1 cellular context compared by ENCODE assay signal in the genomic region with DNA sequence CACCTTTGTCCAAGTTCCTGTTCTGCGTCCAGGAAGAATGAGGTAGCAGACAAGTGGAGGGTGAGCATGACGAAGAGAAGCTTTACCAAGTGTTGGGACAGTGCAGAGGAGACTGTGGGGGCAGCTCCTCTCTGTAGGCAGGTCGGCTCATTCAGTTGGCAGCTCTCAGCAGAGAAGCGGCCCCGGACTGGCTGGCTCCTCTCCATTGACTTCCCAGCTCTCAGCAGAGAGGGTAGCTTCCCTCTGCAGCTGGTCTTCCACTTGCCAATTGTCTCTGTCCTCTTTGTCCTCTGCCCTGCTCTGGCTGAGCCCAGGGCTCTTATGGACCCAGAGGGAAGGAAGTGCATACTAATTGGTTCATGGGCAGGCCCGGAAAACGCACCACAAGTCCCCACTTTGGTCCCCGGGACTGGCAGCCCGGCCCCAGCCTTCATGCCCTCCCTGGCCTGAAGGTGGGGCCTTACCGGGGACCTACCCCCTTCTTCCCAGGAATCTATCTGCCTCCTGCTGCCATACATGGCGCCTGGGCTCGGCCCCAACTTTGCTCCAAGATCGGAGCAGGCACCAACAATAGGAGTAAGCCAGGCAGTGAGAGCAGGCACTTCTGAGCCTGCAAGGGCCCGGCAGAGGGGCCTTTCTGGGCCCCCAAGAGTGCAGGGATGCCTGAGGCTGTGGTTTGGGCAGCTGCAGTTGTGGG.
TF ChIP-seq lines count a peak whose summit lies in the region.

No MANE protein-coding gene starts in this region.

TF ChIP-seq in HepG2, 621 proteins besides CTCF, POLR2A, EP300 and RAD21:
- TF ChIP-seq, protein P1, sequence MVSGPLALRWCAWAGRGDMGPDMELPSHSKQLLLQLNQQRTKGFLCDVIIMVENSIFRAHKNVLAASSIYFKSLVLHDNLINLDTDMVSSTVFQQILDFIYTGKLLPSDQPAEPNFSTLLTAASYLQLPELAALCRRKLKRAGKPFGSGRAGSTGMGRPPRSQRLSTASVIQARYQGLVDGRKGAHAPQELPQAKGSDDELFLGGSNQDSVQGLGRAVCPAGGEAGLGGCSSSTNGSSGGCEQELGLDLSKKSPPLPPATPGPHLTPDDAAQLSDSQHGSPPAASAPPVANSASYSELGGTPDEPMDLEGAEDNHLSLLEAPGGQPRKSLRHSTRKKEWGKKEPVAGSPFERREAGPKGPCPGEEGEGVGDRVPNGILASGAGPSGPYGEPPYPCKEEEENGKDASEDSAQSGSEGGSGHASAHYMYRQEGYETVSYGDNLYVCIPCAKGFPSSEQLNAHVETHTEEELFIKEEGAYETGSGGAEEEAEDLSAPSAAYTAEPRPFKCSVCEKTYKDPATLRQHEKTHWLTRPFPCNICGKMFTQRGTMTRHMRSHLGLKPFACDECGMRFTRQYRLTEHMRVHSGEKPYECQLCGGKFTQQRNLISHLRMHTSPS (CRISPR knock-in tag; IDR thresholded peaks at IDR 0.05; ENCODE audit: low read depth): no peak
- TF ChIP-seq ZNF530 (CRISPR knock-in tag; IDR thresholded peaks at IDR 0.05; ENCODE audit: low read depth) (no peak), SMYD3 (CRISPR knock-in tag; IDR thresholded peaks at IDR 0.05) (no peak), ZNF430 (CRISPR knock-in tag; IDR thresholded peaks at IDR 0.05) (no peak), JARID2 (CRISPR knock-in tag; IDR thresholded peaks at IDR 0.05; ENCODE audit: insufficient replicate concordance) (no peak)
- TF ChIP-seq, protein P2, sequence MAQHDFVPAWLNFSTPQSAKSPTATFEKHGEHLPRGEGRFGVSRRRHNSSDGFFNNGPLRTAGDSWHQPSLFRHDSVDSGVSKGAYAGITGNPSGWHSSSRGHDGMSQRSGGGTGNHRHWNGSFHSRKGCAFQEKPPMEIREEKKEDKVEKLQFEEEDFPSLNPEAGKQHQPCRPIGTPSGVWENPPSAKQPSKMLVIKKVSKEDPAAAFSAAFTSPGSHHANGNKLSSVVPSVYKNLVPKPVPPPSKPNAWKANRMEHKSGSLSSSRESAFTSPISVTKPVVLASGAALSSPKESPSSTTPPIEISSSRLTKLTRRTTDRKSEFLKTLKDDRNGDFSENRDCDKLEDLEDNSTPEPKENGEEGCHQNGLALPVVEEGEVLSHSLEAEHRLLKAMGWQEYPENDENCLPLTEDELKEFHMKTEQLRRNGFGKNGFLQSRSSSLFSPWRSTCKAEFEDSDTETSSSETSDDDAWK (CRISPR knock-in tag; IDR thresholded peaks at IDR 0.05): no peak
- TF ChIP-seq, protein P3, sequence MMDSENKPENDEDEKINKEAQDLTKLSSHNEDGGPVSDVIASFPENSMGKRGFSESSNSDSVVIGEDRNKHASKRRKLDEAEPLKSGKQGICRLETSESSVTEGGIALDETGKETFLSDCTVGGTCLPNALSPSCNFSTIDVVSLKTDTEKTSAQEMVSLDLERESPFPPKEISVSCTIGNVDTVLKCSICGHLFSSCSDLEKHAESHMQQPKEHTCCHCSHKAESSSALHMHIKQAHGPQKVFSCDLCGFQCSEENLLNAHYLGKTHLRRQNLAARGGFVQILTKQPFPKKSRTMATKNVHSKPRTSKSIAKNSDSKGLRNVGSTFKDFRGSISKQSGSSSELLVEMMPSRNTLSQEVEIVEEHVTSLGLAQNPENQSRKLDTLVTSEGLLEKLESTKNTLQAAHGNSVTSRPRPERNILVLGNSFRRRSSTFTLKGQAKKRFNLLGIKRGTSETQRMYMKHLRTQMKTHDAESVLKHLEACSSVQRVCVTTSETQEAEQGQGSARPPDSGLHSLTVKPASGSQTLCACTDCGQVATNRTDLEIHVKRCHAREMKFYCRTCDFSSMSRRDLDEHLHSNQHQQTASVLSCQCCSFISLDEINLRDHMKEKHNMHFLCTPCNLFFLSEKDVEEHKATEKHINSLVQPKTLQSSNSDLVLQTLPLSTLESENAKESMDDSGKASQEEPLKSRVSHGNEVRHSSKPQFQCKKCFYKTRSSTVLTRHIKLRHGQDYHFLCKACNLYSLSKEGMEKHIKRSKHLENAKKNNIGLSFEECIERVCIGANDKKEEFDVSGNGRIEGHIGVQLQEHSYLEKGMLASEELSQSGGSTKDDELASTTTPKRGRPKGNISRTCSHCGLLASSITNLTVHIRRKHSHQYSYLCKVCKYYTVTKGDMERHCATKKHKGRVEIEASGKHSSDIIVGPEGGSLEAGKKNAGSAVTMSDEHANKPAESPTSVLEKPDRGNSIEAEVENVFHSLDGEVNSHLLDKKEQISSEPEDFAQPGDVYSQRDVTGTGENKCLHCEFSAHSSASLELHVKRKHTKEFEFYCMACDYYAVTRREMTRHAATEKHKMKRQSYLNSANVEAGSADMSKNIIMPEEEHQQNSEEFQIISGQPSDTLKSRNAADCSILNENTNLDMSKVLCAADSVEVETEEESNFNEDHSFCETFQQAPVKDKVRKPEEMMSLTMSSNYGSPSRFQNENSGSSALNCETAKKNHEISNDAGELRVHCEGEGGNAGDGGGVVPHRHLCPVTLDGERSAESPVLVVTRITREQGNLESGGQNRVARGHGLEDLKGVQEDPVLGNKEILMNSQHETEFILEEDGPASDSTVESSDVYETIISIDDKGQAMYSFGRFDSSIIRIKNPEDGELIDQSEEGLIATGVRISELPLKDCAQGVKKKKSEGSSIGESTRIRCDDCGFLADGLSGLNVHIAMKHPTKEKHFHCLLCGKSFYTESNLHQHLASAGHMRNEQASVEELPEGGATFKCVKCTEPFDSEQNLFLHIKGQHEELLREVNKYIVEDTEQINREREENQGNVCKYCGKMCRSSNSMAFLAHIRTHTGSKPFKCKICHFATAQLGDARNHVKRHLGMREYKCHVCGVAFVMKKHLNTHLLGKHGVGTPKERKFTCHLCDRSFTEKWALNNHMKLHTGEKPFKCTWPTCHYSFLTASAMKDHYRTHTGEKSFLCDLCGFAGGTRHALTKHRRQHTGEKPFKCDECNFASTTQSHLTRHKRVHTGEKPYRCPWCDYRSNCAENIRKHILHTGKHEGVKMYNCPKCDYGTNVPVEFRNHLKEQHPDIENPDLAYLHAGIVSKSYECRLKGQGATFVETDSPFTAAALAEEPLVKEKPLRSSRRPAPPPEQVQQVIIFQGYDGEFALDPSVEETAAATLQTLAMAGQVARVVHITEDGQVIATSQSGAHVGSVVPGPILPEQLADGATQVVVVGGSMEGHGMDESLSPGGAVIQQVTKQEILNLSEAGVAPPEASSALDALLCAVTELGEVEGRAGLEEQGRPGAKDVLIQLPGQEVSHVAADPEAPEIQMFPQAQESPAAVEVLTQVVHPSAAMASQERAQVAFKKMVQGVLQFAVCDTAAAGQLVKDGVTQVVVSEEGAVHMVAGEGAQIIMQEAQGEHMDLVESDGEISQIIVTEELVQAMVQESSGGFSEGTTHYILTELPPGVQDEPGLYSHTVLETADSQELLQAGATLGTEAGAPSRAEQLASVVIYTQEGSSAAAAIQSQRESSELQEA (CRISPR knock-in tag; IDR thresholded peaks at IDR 0.05; ENCODE audit: not compliant biosample characterization): no peak
TF ChIP-seq in HepG2: peak in this region for 0.
